In genomic region chr17:45043268-45043681, GRCh38 we compare ENCODE assay signal across 1 cellular context.
TF ChIP-seq lines count a peak whose summit lies in the region.

No MANE protein-coding gene starts in this region.

TF ChIP-seq in IMR-90, 13 proteins besides CTCF, POLR2A, EP300 and RAD21 (continued from another document):
- no peak for TF ChIP-seq FOS (IDR thresholded peaks at IDR 0.05; ENCODE audit: low read depth, low read length)
- no peak for TF ChIP-seq USF2 (IDR thresholded peaks at IDR 0.05; ENCODE audit: low read depth, low read length)
- TF ChIP-seq RFX5 (IDR thresholded peaks at IDR 0.05; ENCODE audit: low read depth, low read length), result no peak
- no peak for TF ChIP-seq SMC3 (IDR thresholded peaks at IDR 0.05; ENCODE audit: low read depth, low read length)
